1 cellular context compared by ENCODE assay signal in genomic region chr2:76173206-76173605, GRCh38.
TF ChIP-seq lines count a peak whose summit lies in the region.
"Not testable (repeated sequence)": the region's sequence is repeated elsewhere in the genome, so short reads cannot be mapped to it uniquely, and the experiment has no call there.

No MANE protein-coding gene starts in this region.

TF ChIP-seq in HepG2, 621 proteins besides CTCF, POLR2A, EP300 and RAD21 (continued from another document):
- TF ChIP-seq ARID5B (CRISPR knock-in tag; IDR thresholded peaks at IDR 0.05): peak; percentile 72
- TF ChIP-seq HDAC2 (CRISPR knock-in tag; IDR thresholded peaks at IDR 0.05): 0 out of 2 replicates have a peak, but pooled peaks have one; percentile 32
- TF ChIP-seq SOX5 (CRISPR knock-in tag; IDR thresholded peaks at IDR 0.05; ENCODE audit: borderline replicate concordance): peak; percentile 82; the same call in 1 of the 2 replicates
- TF ChIP-seq RCOR2 (CRISPR knock-in tag; IDR thresholded peaks at IDR 0.05): 0 out of 2 replicates have a peak, but pooled peaks have one; percentile 20
- peak; percentile 79 for TF ChIP-seq NCOA2 (CRISPR knock-in tag; IDR thresholded peaks at IDR 0.05)
- peak; percentile 18; the same call in 1 of the 2 replicates for TF ChIP-seq ZMYM4 (CRISPR knock-in tag; IDR thresholded peaks at IDR 0.05)
- not testable (repeated sequence) for TF ChIP-seq FOXP1 (IDR thresholded peaks at IDR 0.05); CREM (CRISPR knock-in tag; IDR thresholded peaks at IDR 0.05); SOX13 (IDR thresholded peaks at IDR 0.05); SOX6 (IDR thresholded peaks at IDR 0.05)
- peak; percentile 45; the same call in 1 of the 2 replicates for TF ChIP-seq FOXP1 (CRISPR knock-in tag; IDR thresholded peaks at IDR 0.05)
- TF ChIP-seq ISL2 (CRISPR knock-in tag; IDR thresholded peaks at IDR 0.05): peak; percentile 93
- TF ChIP-seq TBX2 (CRISPR knock-in tag; IDR thresholded peaks at IDR 0.05; ENCODE audit: borderline replicate concordance): peak; percentile 44; the same call in 1 of the 2 replicates
- peak; percentile 63; the same call in 1 of the 2 replicates for TF ChIP-seq CREM (IDR thresholded peaks at IDR 0.05)
- peak; percentile 30; the same call in 1 of the 2 replicates for TF ChIP-seq SIX4 (CRISPR knock-in tag; IDR thresholded peaks at IDR 0.05)
- peak in 1 of 2 experiments; percentile 92; a peak in 2 of 4 replicates for TF ChIP-seq SOX13 (CRISPR knock-in tag; conservative IDR thresholded peaks at IDR 0.05 in 1 of 2, IDR thresholded peaks at IDR 0.05 in 1 of 2)
- peak; percentile 44; the same call in 1 of the 2 replicates for TF ChIP-seq PPARG (CRISPR knock-in tag; conservative IDR thresholded peaks at IDR 0.05)
- TF ChIP-seq HOMEZ (CRISPR knock-in tag; IDR thresholded peaks at IDR 0.05; ENCODE audit: low read depth): peak; percentile 36; the same call in 1 of the 2 replicates
- peak; percentile 89 for TF ChIP-seq SOX6 (CRISPR knock-in tag; IDR thresholded peaks at IDR 0.05)
- TF ChIP-seq ZNF609 (CRISPR knock-in tag; IDR thresholded peaks at IDR 0.05; ENCODE audit: borderline replicate concordance): peak; percentile 50; the same call in 1 of the 2 replicates
- TF ChIP-seq RXRB (CRISPR knock-in tag; IDR thresholded peaks at IDR 0.05; ENCODE audit: borderline replicate concordance): peak; percentile 22; the same call in 1 of the 2 replicates
- TF ChIP-seq NFIC (IDR thresholded peaks at IDR 0.05; ENCODE audit: low read length): peak; percentile 52; the same call in 1 of the 2 replicates
- TF ChIP-seq FOXA3 (CRISPR knock-in tag; IDR thresholded peaks at IDR 0.05): peak; percentile 51; the same call in 1 of the 2 replicates
- 0 out of 2 replicates have a peak, but pooled peaks have one; percentile 52 for TF ChIP-seq GFI1 (CRISPR knock-in tag; IDR thresholded peaks at IDR 0.05; ENCODE audit: borderline replicate concordance)
- TF ChIP-seq NR2F2 (IDR thresholded peaks at IDR 0.05; ENCODE audit: borderline replicate concordance, low read depth): peak; percentile 27; the same call in 1 of the 2 replicates
